ENCODE assay signal across 1 cellular context in the genomic region with DNA sequence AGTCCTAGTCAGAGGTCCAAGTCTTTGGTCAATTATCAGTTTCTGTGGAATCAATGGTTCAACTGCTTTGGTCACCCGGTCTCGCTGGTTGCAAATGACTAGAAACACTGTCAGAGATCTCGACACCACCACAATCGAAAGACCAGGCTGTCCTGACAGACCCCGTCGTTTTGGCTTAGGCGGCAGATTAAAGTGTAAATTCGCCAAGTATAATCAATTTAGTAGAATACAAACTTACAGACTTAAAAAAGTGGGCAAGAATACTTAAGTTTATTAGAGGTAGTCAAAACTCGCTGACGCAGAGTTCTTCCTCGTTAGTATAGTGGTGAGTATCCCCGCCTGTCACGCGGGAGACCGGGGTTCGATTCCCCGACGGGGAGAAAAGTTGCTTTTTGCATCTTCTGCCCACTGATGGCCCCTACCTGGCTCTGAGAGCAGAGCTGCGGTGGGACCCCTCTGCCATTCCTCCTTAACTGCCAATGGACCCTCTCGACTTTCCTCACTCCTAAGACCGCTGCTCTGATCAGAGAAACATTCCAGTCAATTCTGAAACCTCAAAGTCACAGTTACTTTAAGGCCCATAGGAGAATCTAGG.
TF ChIP-seq lines count a peak whose summit lies in the region.

No MANE protein-coding gene starts in this region.

TF ChIP-seq in K562, 482 proteins besides CTCF, POLR2A, EP300 and RAD21 (continued from another document and continues in another):
- TF ChIP-seq, protein P1, sequence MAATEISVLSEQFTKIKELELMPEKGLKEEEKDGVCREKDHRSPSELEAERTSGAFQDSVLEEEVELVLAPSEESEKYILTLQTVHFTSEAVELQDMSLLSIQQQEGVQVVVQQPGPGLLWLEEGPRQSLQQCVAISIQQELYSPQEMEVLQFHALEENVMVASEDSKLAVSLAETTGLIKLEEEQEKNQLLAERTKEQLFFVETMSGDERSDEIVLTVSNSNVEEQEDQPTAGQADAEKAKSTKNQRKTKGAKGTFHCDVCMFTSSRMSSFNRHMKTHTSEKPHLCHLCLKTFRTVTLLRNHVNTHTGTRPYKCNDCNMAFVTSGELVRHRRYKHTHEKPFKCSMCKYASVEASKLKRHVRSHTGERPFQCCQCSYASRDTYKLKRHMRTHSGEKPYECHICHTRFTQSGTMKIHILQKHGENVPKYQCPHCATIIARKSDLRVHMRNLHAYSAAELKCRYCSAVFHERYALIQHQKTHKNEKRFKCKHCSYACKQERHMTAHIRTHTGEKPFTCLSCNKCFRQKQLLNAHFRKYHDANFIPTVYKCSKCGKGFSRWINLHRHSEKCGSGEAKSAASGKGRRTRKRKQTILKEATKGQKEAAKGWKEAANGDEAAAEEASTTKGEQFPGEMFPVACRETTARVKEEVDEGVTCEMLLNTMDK (IDR thresholded peaks at IDR 0.05; ENCODE audit: borderline replicate concordance, insufficient read depth, low read depth, low read length, poor library complexity, severe bottlenecking), result no peak
- TF ChIP-seq TAF9B (IDR thresholded peaks at IDR 0.05; ENCODE audit: partially characterized antibody) (no peak), POU5F1 (IDR thresholded peaks at IDR 0.05; ENCODE audit: borderline replicate concordance, low read depth, low read length, partially characterized antibody) (no peak), ZKSCAN8 (CRISPR knock-in tag; IDR thresholded peaks at IDR 0.05) (no peak), ZBTB40 (IDR thresholded peaks at IDR 0.05) (peak; percentile 85), ZBTB40 (CRISPR knock-in tag; IDR thresholded peaks at IDR 0.05) (no peak), HDAC1 (IDR thresholded peaks at IDR 0.05) (peak in 1 of 2 experiments; percentile 83; a peak in 2 of 4 replicates), BDP1 (IDR thresholded peaks at IDR 0.05; ENCODE audit: insufficient read depth, insufficient read length) (peak; percentile 65), NBN (IDR thresholded peaks at IDR 0.05; ENCODE audit: low read depth) (0 out of 2 replicates have a peak, but pooled peaks have one; percentile 27), SRSF3 (IDR thresholded peaks at IDR 0.05; ENCODE audit: insufficient read depth, low read length) (no peak), ZNF311 (CRISPR knock-in tag; IDR thresholded peaks at IDR 0.05) (no peak), HMBOX1 (IDR thresholded peaks at IDR 0.05) (peak; percentile 76), ARNT (IDR thresholded peaks at IDR 0.05) (peak in 1 of 2 experiments; percentile 83; a peak in 1 of 4 replicates), BRF1 (IDR thresholded peaks at IDR 0.05; ENCODE audit: borderline replicate concordance, extremely low read depth, insufficient read length) (peak; percentile 23), ZNF561 (CRISPR knock-in tag; conservative IDR thresholded peaks at IDR 0.05) (no peak), HOMEZ (CRISPR knock-in tag; IDR thresholded peaks at IDR 0.05) (no peak), ZNF644 (tag; IDR thresholded peaks at IDR 0.05; ENCODE audit: low read depth) (no peak), ZNF143 (CRISPR knock-in tag; IDR thresholded peaks at IDR 0.05) (no peak), MAFF (IDR thresholded peaks at IDR 0.05; ENCODE audit: low read length) (peak; percentile 72; the same call in 1 of the 2 replicates), FOSL1 (tag; conservative IDR thresholded peaks at IDR 0.05) (peak; percentile 59; the same call in 1 of the 2 replicates), XRCC4 (IDR thresholded peaks at IDR 0.05; ENCODE audit: extremely low read depth, insufficient read depth, insufficient read length) (no peak), ZNF316 (IDR thresholded peaks at IDR 0.05) (peak; percentile 95), ILF3 (IDR thresholded peaks at IDR 0.05; ENCODE audit: borderline replicate concordance) (no peak; the same call in 1 of the 2 replicates), TBP (optimal IDR thresholded peaks at IDR 0.05; ENCODE audit: low read depth, low read length) (peak; percentile 99), SAFB2 (IDR thresholded peaks at IDR 0.05; ENCODE audit: borderline replicate concordance, low read depth, low read length, severe bottlenecking) (no peak)
- TF ChIP-seq, protein P2, sequence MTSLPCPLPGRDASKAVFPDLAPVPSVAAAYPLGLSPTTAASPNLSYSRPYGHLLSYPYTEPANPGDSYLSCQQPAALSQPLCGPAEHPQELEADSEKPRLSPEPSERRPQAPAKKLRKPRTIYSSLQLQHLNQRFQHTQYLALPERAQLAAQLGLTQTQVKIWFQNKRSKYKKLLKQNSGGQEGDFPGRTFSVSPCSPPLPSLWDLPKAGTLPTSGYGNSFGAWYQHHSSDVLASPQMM (CRISPR knock-in tag; IDR thresholded peaks at IDR 0.05), result no peak
- TF ChIP-seq, protein P3, sequence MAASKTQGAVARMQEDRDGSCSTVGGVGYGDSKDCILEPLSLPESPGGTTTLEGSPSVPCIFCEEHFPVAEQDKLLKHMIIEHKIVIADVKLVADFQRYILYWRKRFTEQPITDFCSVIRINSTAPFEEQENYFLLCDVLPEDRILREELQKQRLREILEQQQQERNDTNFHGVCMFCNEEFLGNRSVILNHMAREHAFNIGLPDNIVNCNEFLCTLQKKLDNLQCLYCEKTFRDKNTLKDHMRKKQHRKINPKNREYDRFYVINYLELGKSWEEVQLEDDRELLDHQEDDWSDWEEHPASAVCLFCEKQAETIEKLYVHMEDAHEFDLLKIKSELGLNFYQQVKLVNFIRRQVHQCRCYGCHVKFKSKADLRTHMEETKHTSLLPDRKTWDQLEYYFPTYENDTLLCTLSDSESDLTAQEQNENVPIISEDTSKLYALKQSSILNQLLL (CRISPR knock-in tag; IDR thresholded peaks at IDR 0.05; ENCODE audit: borderline replicate concordance), result no peak
- TF ChIP-seq, protein P4, sequence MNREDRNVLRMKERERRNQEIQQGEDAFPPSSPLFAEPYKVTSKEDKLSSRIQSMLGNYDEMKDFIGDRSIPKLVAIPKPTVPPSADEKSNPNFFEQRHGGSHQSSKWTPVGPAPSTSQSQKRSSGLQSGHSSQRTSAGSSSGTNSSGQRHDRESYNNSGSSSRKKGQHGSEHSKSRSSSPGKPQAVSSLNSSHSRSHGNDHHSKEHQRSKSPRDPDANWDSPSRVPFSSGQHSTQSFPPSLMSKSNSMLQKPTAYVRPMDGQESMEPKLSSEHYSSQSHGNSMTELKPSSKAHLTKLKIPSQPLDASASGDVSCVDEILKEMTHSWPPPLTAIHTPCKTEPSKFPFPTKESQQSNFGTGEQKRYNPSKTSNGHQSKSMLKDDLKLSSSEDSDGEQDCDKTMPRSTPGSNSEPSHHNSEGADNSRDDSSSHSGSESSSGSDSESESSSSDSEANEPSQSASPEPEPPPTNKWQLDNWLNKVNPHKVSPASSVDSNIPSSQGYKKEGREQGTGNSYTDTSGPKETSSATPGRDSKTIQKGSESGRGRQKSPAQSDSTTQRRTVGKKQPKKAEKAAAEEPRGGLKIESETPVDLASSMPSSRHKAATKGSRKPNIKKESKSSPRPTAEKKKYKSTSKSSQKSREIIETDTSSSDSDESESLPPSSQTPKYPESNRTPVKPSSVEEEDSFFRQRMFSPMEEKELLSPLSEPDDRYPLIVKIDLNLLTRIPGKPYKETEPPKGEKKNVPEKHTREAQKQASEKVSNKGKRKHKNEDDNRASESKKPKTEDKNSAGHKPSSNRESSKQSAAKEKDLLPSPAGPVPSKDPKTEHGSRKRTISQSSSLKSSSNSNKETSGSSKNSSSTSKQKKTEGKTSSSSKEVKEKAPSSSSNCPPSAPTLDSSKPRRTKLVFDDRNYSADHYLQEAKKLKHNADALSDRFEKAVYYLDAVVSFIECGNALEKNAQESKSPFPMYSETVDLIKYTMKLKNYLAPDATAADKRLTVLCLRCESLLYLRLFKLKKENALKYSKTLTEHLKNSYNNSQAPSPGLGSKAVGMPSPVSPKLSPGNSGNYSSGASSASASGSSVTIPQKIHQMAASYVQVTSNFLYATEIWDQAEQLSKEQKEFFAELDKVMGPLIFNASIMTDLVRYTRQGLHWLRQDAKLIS (CRISPR knock-in tag; IDR thresholded peaks at IDR 0.05), result 0 out of 2 replicates have a peak, but pooled peaks have one; percentile 65
- TF ChIP-seq, protein P5, sequence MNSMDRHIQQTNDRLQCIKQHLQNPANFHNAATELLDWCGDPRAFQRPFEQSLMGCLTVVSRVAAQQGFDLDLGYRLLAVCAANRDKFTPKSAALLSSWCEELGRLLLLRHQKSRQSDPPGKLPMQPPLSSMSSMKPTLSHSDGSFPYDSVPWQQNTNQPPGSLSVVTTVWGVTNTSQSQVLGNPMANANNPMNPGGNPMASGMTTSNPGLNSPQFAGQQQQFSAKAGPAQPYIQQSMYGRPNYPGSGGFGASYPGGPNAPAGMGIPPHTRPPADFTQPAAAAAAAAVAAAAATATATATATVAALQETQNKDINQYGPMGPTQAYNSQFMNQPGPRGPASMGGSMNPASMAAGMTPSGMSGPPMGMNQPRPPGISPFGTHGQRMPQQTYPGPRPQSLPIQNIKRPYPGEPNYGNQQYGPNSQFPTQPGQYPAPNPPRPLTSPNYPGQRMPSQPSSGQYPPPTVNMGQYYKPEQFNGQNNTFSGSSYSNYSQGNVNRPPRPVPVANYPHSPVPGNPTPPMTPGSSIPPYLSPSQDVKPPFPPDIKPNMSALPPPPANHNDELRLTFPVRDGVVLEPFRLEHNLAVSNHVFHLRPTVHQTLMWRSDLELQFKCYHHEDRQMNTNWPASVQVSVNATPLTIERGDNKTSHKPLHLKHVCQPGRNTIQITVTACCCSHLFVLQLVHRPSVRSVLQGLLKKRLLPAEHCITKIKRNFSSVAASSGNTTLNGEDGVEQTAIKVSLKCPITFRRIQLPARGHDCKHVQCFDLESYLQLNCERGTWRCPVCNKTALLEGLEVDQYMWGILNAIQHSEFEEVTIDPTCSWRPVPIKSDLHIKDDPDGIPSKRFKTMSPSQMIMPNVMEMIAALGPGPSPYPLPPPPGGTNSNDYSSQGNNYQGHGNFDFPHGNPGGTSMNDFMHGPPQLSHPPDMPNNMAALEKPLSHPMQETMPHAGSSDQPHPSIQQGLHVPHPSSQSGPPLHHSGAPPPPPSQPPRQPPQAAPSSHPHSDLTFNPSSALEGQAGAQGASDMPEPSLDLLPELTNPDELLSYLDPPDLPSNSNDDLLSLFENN (IDR thresholded peaks at IDR 0.05; ENCODE audit: low read depth in 2 of 2, low read length in 2 of 2), result no peak
